ENCODE assay signal across 8 cellular contexts in genomic region chr6:34284563-34285545, GRCh38. TPM values are rescaled to one million over a fixed set of nuclear protein-coding genes. Genes with fewer than 3 reads are reported as not detected.
DNase-seq lines count a peak whose midpoint lies in the region; ATAC-seq, FAIRE-seq and TF ChIP-seq lines count a peak whose summit lies in the region.

No MANE protein-coding gene starts in this region.

- POLR2A ChIA-PET in HEK293 (lab: Yijun Ruan, JAX), result no interaction called here
- POLR2A ChIA-PET in activated B cell treated with CpG ODN at 0.5 μM for 24 hours (lab: Charles Lee), result interaction anchor here (0.6 kb wide), 2 partner anchors 24 to 36 kb away, joined by 3 read pairs; no protein-coding TSS in a partner anchor

- FAIRE-seq in GM19239 (lab: Jason Lieb, UNC), result no peak

- H3K27ac Mint-ChIP-seq in activated B cell treated with CpG ODN at 0.5 μM for 24 hours, result peak overlapping the region; percentile 71

- H3K36me3 Mint-ChIP-seq in activated B cell treated with CpG ODN at 0.5 μM for 24 hours (ENCODE audit: low read depth), result peaks cover 61% of the 10 kb centered on the region

- DNase-seq in activated B cell treated with CpG ODN at 0.5 μM for 24 hours (no peak), left ventricle myocardium superior (peak; percentile 69), smooth muscle cell (lab: John Stamatoyannopoulos, UW; ENCODE audit: unreplicated experiment) (no peak), DMS79 (lab: John Stamatoyannopoulos, UW) (no peak), GM19239 (ENCODE audit: insufficient read length, low spot score) (no peak)
- DNase-seq in stimulated activated CD4-positive, alpha-beta T cell treated with anti-CD3 and anti-CD28 coated beads, Interleukin-2, amount 100 ng/mL, for 24 hours, result no peak
- DNase-seq in activated effector memory CD4-positive, alpha-beta T cell treated with anti-CD3 and anti-CD28 coated beads, Interleukin-2, amount 50 U/mL, for 16 hours, result no peak

- 66% methylated on average over 5 of the region's 5 CpGs for WGBS in smooth muscle cell (ENCODE audit: low lambda C conversion rate)

- peaks cover 0 to 16% of the 10 kb centered on the region in 2 experiments; a peak in 1 of 3 replicates for H3K36me3 ChIP-seq in HEK293 (ENCODE audit: control insufficient read depth in 2 of 2, insufficient read depth in 1 of 2, low read length in 2 of 2)
- no peaks in the 10 kb centered on the region for H3K36me3 ChIP-seq in smooth muscle cell (ENCODE audit: low read depth)

- H3F3A ChIP-seq in smooth muscle cell (ENCODE audit: low read depth), result no peaks in the 10 kb centered on the region

- H3K27ac ChIP-seq in HEK293 (ENCODE audit: extremely low read depth, low read depth, low read length) (no peak overlapping the region), smooth muscle cell (ENCODE audit: low read depth) (peak overlapping the region; percentile 2)

- peak overlapping the region; percentile 8 for H3K4me2 ChIP-seq in smooth muscle cell

- no peaks in the 10 kb centered on the region for H4K20me1 ChIP-seq in smooth muscle cell (ENCODE audit: low read depth)

- no peak for TF ChIP-seq CTCF in HEK293 (tag by site-specific recombination; IDR thresholded peaks at IDR 0.05)
- TF ChIP-seq CTCF in activated B cell treated with CpG ODN at 0.5 μM for 24 hours (IDR thresholded peaks at IDR 0.05), result no peak
- TF ChIP-seq CTCF in smooth muscle cell (IDR thresholded peaks at IDR 0.05; ENCODE audit: borderline replicate concordance, insufficient read depth, poor library complexity, severe bottlenecking), result no peak

- H2AFZ ChIP-seq in smooth muscle cell (ENCODE audit: low read depth), result no peak overlapping the region

- no peaks in the 10 kb centered on the region for H3K27me3 Mint-ChIP-seq in activated B cell treated with CpG ODN at 0.5 μM for 24 hours

- intact Hi-C loops in activated B cell treated with CpG ODN at 0.5 μM for 24 hours (cut with micrococcal nuclease) (no loop called here), left ventricle myocardium superior (cut with micrococcal nuclease) (no loop called here)

- H3K79me2 ChIP-seq in smooth muscle cell (ENCODE audit: low read depth), result no peaks in the 10 kb centered on the region

- H3K4me3 Mint-ChIP-seq in activated B cell treated with CpG ODN at 0.5 μM for 24 hours, result no peak overlapping the region

- peak; percentile 90 for ATAC-seq in activated B cell treated with CpG ODN at 0.5 μM for 24 hours (ENCODE audit: low read depth)
- ATAC-seq in left ventricle myocardium superior, result peak; percentile 86

- CTCF ChIA-PET in HEK293 (lab: Yijun Ruan, JAX) (interaction anchor here (1.2 kb wide), 1 partner anchor 16 kb away, joined by 4 read pairs; no protein-coding TSS in a partner anchor), activated B cell treated with CpG ODN at 0.5 μM for 24 hours (lab: Charles Lee) (no interaction called here)

- no peaks in the 10 kb centered on the region for H3K9me3 Mint-ChIP-seq in activated B cell treated with CpG ODN at 0.5 μM for 24 hours

- no peak overlapping the region for H3K9ac ChIP-seq in smooth muscle cell (ENCODE audit: low read depth)

- H3K27me3 ChIP-seq in smooth muscle cell (ENCODE audit: low read depth), result no peaks in the 10 kb centered on the region

- H3K4me1 ChIP-seq in HEK293 (ENCODE audit: control insufficient read depth, insufficient read depth, low read length) (no peaks in the 10 kb centered on the region), smooth muscle cell (ENCODE audit: low read depth) (no peaks in the 10 kb centered on the region)

- H3K9me3 ChIP-seq in HEK293 (ENCODE audit: control insufficient read depth, insufficient read depth, low read depth, low read length) (no peaks in the 10 kb centered on the region), smooth muscle cell (replicated peaks; ENCODE audit: low read depth) (no peaks in the 10 kb centered on the region)

- H3K4me3 ChIP-seq in HEK293 (ENCODE audit: low read depth, low read length), result no peak overlapping the region
- no peak overlapping the region for H3K4me3 ChIP-seq in smooth muscle cell

- H3K4me1 Mint-ChIP-seq in activated B cell treated with CpG ODN at 0.5 μM for 24 hours, result peaks cover 45% of the 10 kb centered on the region

TF ChIP-seq in HEK293, 187 proteins besides CTCF, POLR2A, EP300 and RAD21:
- TF ChIP-seq ZFHX2 (tag by site-specific recombination; conservative IDR thresholded peaks at IDR 0.05) (peak; percentile 69), BCL11A (tag by site-specific recombination; IDR thresholded peaks at IDR 0.05; ENCODE audit: low read depth) (no peak), EGR2 (tag by site-specific recombination; IDR thresholded peaks at IDR 0.05; ENCODE audit: low read depth) (peak; percentile 69)
- TF ChIP-seq, protein P1, sequence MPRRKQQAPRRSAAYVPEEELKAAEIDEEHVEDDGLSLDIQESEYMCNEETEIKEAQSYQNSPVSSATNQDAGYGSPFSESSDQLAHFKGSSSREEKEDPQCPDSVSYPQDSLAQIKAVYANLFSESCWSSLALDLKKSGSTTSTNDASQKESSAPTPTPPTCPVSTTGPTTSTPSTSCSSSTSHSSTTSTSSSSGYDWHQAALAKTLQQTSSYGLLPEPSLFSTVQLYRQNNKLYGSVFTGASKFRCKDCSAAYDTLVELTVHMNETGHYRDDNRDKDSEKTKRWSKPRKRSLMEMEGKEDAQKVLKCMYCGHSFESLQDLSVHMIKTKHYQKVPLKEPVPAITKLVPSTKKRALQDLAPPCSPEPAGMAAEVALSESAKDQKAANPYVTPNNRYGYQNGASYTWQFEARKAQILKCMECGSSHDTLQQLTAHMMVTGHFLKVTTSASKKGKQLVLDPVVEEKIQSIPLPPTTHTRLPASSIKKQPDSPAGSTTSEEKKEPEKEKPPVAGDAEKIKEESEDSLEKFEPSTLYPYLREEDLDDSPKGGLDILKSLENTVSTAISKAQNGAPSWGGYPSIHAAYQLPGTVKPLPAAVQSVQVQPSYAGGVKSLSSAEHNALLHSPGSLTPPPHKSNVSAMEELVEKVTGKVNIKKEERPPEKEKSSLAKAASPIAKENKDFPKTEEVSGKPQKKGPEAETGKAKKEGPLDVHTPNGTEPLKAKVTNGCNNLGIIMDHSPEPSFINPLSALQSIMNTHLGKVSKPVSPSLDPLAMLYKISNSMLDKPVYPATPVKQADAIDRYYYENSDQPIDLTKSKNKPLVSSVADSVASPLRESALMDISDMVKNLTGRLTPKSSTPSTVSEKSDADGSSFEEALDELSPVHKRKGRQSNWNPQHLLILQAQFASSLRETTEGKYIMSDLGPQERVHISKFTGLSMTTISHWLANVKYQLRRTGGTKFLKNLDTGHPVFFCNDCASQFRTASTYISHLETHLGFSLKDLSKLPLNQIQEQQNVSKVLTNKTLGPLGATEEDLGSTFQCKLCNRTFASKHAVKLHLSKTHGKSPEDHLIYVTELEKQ (tag by site-specific recombination; IDR thresholded peaks at IDR 0.05; ENCODE audit: borderline replicate concordance), result no peak

RNA-seq across cellular contexts. Expression of gene SMIM29, which starts 36.0 kb away (rescaled TPM):
- 25.8 and 27.7 TPM in 2 replicates for total RNA-seq in activated B cell treated with CpG ODN at 0.5 μM for 24 hours
- 19.7 TPM for total RNA-seq in left ventricle myocardium superior
- 13.6 and 29.7 TPM in 2 replicates for total RNA-seq in smooth muscle cell
- 29.2 and 33.4 TPM in 2 replicates for polyA plus RNA-seq in smooth muscle cell

RNA-seq across cellular contexts. Expression of gene HMGA1, which starts 48.2 kb away (rescaled TPM):
- total RNA-seq in activated B cell treated with CpG ODN at 0.5 μM for 24 hours (186 and 188 TPM in 2 replicates), left ventricle myocardium superior (51.9 TPM), smooth muscle cell (35.2 and 41.8 TPM in 2 replicates)
- polyA plus RNA-seq in smooth muscle cell, result 69.9 and 105 TPM in 2 replicates
